27 cellular contexts compared by ENCODE assay signal in genomic region chr12:44827832-44828438, GRCh38. TPM values are rescaled to one million over a fixed set of nuclear protein-coding genes. Genes with fewer than 3 reads are reported as not detected.
A peak's percentile ranks its signal among the peaks of the same experiment; 100 is the strongest.
DNase-seq lines count a peak whose midpoint lies in the region; ATAC-seq, FAIRE-seq and TF ChIP-seq lines count a peak whose summit lies in the region.
"Had no signal": no experiment of that assay in that cellular context is flagged by ENCODE, and none has a peak within 500 bp of the region (broad histone marks: within the 10 kb centered on the region; RNA-seq: fewer than 3 reads in every experiment).

No MANE protein-coding gene starts in this region.

- in situ Hi-C loops in GM12878 (cut with MboI): no loop called here

- TF ChIP-seq RAD21 in GM12878 (IDR thresholded peaks at IDR 0.05; ENCODE audit: insufficient read depth, low read depth, low read length): no peak

- no peak overlapping the region for H2AFZ ChIP-seq in GM12878 (ENCODE audit: control insufficient read depth, low read depth, low read length)
- H2AFZ ChIP-seq: hepatocyte had no signal

- ATAC-seq in activated T-cell treated with anti-CD3 and anti-CD28 coated beads, Interleukin-2, amount 50 U/mL, for 72 hours (replicated peaks in 1 of 2): peak; percentile 93
- peak; percentile 42 for ATAC-seq in GM12878
- peak; percentile 96 for ATAC-seq in stimulated activated naive CD8-positive, alpha-beta T cell treated with anti-CD3 and anti-CD28 coated beads, Interleukin-15, amount 100 ng/mL, for 72 hours
- ATAC-seq: HepG2 had no signal

- H3K9me3 Mint-ChIP-seq in activated T-cell treated with anti-CD3 and anti-CD28 coated beads, Interleukin-2, amount 50 U/mL, for 72 hours: peaks cover 0 to 4% of the 10 kb centered on the region in 2 donors
- H3K9me3 Mint-ChIP-seq in T-helper 2 cell treated with Interferon-gamma antibody and Interleukin-4, amounts not matched to agents 5 μg/mL and 100 μg/mL, for 36 hours: no peaks in the 10 kb centered on the region
- no peaks in the 10 kb centered on the region for H3K9me3 Mint-ChIP-seq in stimulated activated naive CD8-positive, alpha-beta T cell treated with anti-CD3 and anti-CD28 coated beads, Interleukin-15, amount 100 ng/mL, for 72 hours
- H3K9me3 Mint-ChIP-seq: endodermal cell, mesothelial cell of epicardium, nephron had no signal

- DNase-seq in activated T-cell treated with anti-CD3 and anti-CD28 coated beads, Interleukin-2, amount 50 U/mL, for 72 hours: no peak
- no peak for DNase-seq in activated T-cell treated with anti-CD3 and anti-CD28 coated beads, Interleukin-2, amount 50 U/mL, for 1 hour
- DNase-seq in T-helper 2 cell treated with Interferon-gamma antibody and Interleukin-4, amounts not matched to agents 5 μg/mL and 100 μg/mL, for 36 hours (ENCODE audit: low spot score): no peak
- no peak for DNase-seq in GM12878 (ENCODE audit: low read depth, low spot score)
- DNase-seq in stimulated activated naive CD8-positive, alpha-beta T cell treated with anti-CD3 and anti-CD28 coated beads, Interleukin-15, amount 100 ng/mL, for 72 hours: no peak
- DNase-seq in NCI-H1694 treated with DMSO at 0.1 percent for 48 hours (lab: John Stamatoyannopoulos, UW): no peak
- DNase-seq in medulla oblongata (ENCODE audit: extremely low spot score): no peak
- DNase-seq: C1 segment of cervical spinal cord, colonic mucosa, DMS 273 treated with DMSO at 0.1 percent for 48 hours, endodermal cell, NCI-H1694, NCI-H526, Peyer's patch, SJCRH30, testis had no signal

- RAD21 ChIA-PET in GM12878 (lab: Charles Lee; ENCODE audit: unreplicated experiment): interaction anchor here (0.8 kb wide), 1 partner anchor 9 kb away, joined by 3 read pairs; no protein-coding TSS in a partner anchor

- no peaks in the 10 kb centered on the region for H3K79me2 ChIP-seq in GM12878 (ENCODE audit: control insufficient read depth, insufficient read depth, low read length)
- H3K79me2 ChIP-seq: hepatocyte had no signal

- peak overlapping the region; percentile 61 to 86 for H3K4me3 Mint-ChIP-seq in activated T-cell treated with anti-CD3 and anti-CD28 coated beads, Interleukin-2, amount 50 U/mL, for 72 hours
- H3K4me3 Mint-ChIP-seq in T-helper 2 cell treated with Interferon-gamma antibody and Interleukin-4, amounts not matched to agents 5 μg/mL and 100 μg/mL, for 36 hours: peak overlapping the region; percentile 69
- peak overlapping the region; percentile 60 to 82 for H3K4me3 Mint-ChIP-seq in stimulated activated naive CD8-positive, alpha-beta T cell treated with anti-CD3 and anti-CD28 coated beads, Interleukin-15, amount 100 ng/mL, for 72 hours
- H3K4me3 Mint-ChIP-seq: endodermal cell, mesothelial cell of epicardium, nephron had no signal

- no peaks in the 10 kb centered on the region for H3K27me3 ChIP-seq in GM12878 (replicated peaks in 1 of 2; ENCODE audit: control insufficient read depth in 2 of 2, insufficient read depth in 2 of 2, low read length in 1 of 2)
- H3K27me3 ChIP-seq: colonic mucosa, esophagus muscularis mucosa, hepatocyte, Peyer's patch, right atrium auricular region, SJCRH30, testis had no signal

- H3K27me3 Mint-ChIP-seq in activated T-cell treated with anti-CD3 and anti-CD28 coated beads, Interleukin-2, amount 50 U/mL, for 72 hours (ENCODE audit: low read depth): no peaks in the 10 kb centered on the region
- H3K27me3 Mint-ChIP-seq in T-helper 2 cell treated with Interferon-gamma antibody and Interleukin-4, amounts not matched to agents 5 μg/mL and 100 μg/mL, for 36 hours (ENCODE audit: low read depth): no peaks in the 10 kb centered on the region
- H3K27me3 Mint-ChIP-seq in stimulated activated naive CD8-positive, alpha-beta T cell treated with anti-CD3 and anti-CD28 coated beads, Interleukin-15, amount 100 ng/mL, for 72 hours: no peaks in the 10 kb centered on the region

- H3K9ac ChIP-seq in GM12878 (ENCODE audit: control insufficient read depth, insufficient read depth, low read length): no peak overlapping the region

- TF ChIP-seq EP300 in GM12878 (IDR thresholded peaks at IDR 0.05; ENCODE audit: borderline replicate concordance in 1 of 2, control insufficient read depth in 1 of 2, low read depth in 2 of 2, low read length in 2 of 2): no peak

- peaks cover 0 to 6% of the 10 kb centered on the region in 2 donors for H3K36me3 Mint-ChIP-seq in activated T-cell treated with anti-CD3 and anti-CD28 coated beads, Interleukin-2, amount 50 U/mL, for 72 hours (ENCODE audit: insufficient read depth in 2 of 2)
- no peaks in the 10 kb centered on the region for H3K36me3 Mint-ChIP-seq in T-helper 2 cell treated with Interferon-gamma antibody and Interleukin-4, amounts not matched to agents 5 μg/mL and 100 μg/mL, for 36 hours (ENCODE audit: low read depth)
- H3K36me3 Mint-ChIP-seq: mesothelial cell of epicardium had no signal

- no peaks in the 10 kb centered on the region for H3K4me1 ChIP-seq in GM12878 (ENCODE audit: control insufficient read depth, insufficient read depth, low read length)
- H3K4me1 ChIP-seq: colonic mucosa, esophagus muscularis mucosa, Peyer's patch, right atrium auricular region, SJCRH30, testis had no signal

- TF ChIP-seq POLR2A in GM12878 (IDR thresholded peaks at IDR 0.05; ENCODE audit: low read depth, low read length): no peak

- no peaks in the 10 kb centered on the region for H4K20me1 ChIP-seq in GM12878 (ENCODE audit: control insufficient read depth, insufficient read depth)

- intact Hi-C loops in GM12878 (cut with micrococcal nuclease; ENCODE audit: unreplicated experiment): no loop called here

- WGBS in GM12878 (ENCODE audit: insufficient coverage, insufficient replicate concordance, low lambda C conversion rate, missing lambda C conversion rate): 18% methylated on average over 3 of the region's 3 CpGs

- H3K27ac ChIP-seq in GM12878 (ENCODE audit: control insufficient read depth, insufficient read depth): no peak overlapping the region
- H3K27ac ChIP-seq: colonic mucosa, esophagus muscularis mucosa, hepatocyte, Peyer's patch, right atrium auricular region, SJCRH30, testis had no signal

- CTCF ChIA-PET in GM12878 (lab: Yijun Ruan, JAX): interaction anchor here (1.0 to 1.2 kb wide), 4 partner anchors 9 to 17 kb away, joined by 4 to 5 read pairs (median 4); no protein-coding TSS in a partner anchor

- H3K36me3 ChIP-seq in GM12878 (ENCODE audit: control insufficient read depth in 2 of 2, insufficient read depth in 2 of 2, low read length in 1 of 2): no peaks in the 10 kb centered on the region
- H3K36me3 ChIP-seq: colonic mucosa, esophagus muscularis mucosa, Peyer's patch, right atrium auricular region, SJCRH30 had no signal

- SMC1A ChIA-PET in GM12878 (lab: Charles Lee; ENCODE audit: uncharacterized antibody, unreplicated experiment): interaction anchor here (1.4 kb wide), 1 partner anchor 10 kb away, joined by 5 read pairs; no protein-coding TSS in a partner anchor

- no peak for FAIRE-seq in GM12878 (lab: Jason Lieb, UNC)
- FAIRE-seq: frontal cortex, GM19239, HepG2, urothelium cell line had no signal

- no peak overlapping the region for H3K4me2 ChIP-seq in GM12878 (ENCODE audit: control insufficient read depth, insufficient read depth)
- H3K4me2 ChIP-seq: hepatocyte had no signal

- BruUV-seq in GM12878 (replicated peaks; lab: Mats Ljungman, UMichigan): no TSS peak

- H3K4me1 Mint-ChIP-seq in activated T-cell treated with anti-CD3 and anti-CD28 coated beads, Interleukin-2, amount 50 U/mL, for 72 hours (ENCODE audit: low read depth): peaks cover 49% of the 10 kb centered on the region
- H3K4me1 Mint-ChIP-seq in T-helper 2 cell treated with Interferon-gamma antibody and Interleukin-4, amounts not matched to agents 5 μg/mL and 100 μg/mL, for 36 hours (ENCODE audit: low read depth): peaks cover 35% of the 10 kb centered on the region
- H3K4me1 Mint-ChIP-seq in stimulated activated naive CD8-positive, alpha-beta T cell treated with anti-CD3 and anti-CD28 coated beads, Interleukin-15, amount 100 ng/mL, for 72 hours: peaks cover 64% of the 10 kb centered on the region
- H3K4me1 Mint-ChIP-seq: endodermal cell, mesothelial cell of epicardium, nephron had no signal

- no peak for TF ChIP-seq CTCF in GM12878 (IDR thresholded peaks at IDR 0.05 in 2 of 3, conservative IDR thresholded peaks at IDR 0.05 in 1 of 3; ENCODE audit: control insufficient read depth in 2 of 3, extremely low read depth in 1 of 3, insufficient read depth in 1 of 3, low read depth in 3 of 3, low read length in 3 of 3)

- H3K9me3 ChIP-seq in GM12878 (replicated peaks; ENCODE audit: control insufficient read depth, insufficient read depth, low read length): no peaks in the 10 kb centered on the region
- H3K9me3 ChIP-seq: colonic mucosa, esophagus muscularis mucosa, Peyer's patch, right atrium auricular region, SJCRH30, testis had no signal

- POLR2A ChIA-PET in GM12878 (lab: Charles Lee): no interaction called here

- peak overlapping the region; percentile 96 for H3K27ac Mint-ChIP-seq in activated T-cell treated with anti-CD3 and anti-CD28 coated beads, Interleukin-2, amount 50 U/mL, for 72 hours
- peak overlapping the region; percentile 86 for H3K27ac Mint-ChIP-seq in T-helper 2 cell treated with Interferon-gamma antibody and Interleukin-4, amounts not matched to agents 5 μg/mL and 100 μg/mL, for 36 hours
- H3K27ac Mint-ChIP-seq in stimulated activated naive CD8-positive, alpha-beta T cell treated with anti-CD3 and anti-CD28 coated beads, Interleukin-15, amount 100 ng/mL, for 72 hours: peak overlapping the region; percentile 92 to 99
- H3K27ac Mint-ChIP-seq: endodermal cell, mesothelial cell of epicardium, nephron had no signal

- H3K4me3 ChIP-seq in GM12878: no peak overlapping the region
- H3K4me3 ChIP-seq: colonic mucosa, esophagus muscularis mucosa, hepatocyte, Peyer's patch, right atrium auricular region, SJCRH30, testis had no signal

RNA-seq across cellular contexts. Expression of gene NELL2, which starts 48.2 kb away (rescaled TPM):
- 10 to 100 TPM; 36.3 to 66.0 TPM for total RNA-seq in activated T-cell treated with anti-CD3 and anti-CD28 coated beads, Interleukin-2, amount 50 U/mL, for 72 hours
- 1.9 and 4.3 TPM in 2 replicates for total RNA-seq in GM12878 (2013; cell fraction: nucleolus; rRNA removed)
- total RNA-seq in GM12878 (2014; rRNA removed) (1.7 and 1.9 TPM in 2 replicates), GM12878 (2014; rRNA removed; fragmentation: Illumina TruSeq; extraction: Trizol) (0.58 and 0.88 TPM in 2 replicates), GM12878 (2021) (0.85 and 1.3 TPM in 2 replicates)
- not detected for polyA plus RNA-seq in GM12878 (2011; ENCODE audit: low read depth)
- polyA plus RNA-seq in GM12878 (2011; rRNA removed) (0.67 and 0.94 TPM in 2 replicates), GM12878 (2014; fragmentation: Illumina TruSeq; extraction: Trizol) (0.87 and 1.4 TPM in 2 replicates), GM12878 (2014; fragmentation: Nextera tagmentation; extraction: Ambion mirVana) (under 1 TPM; 0.27 to 0.56 TPM), GM12878 (2014; rRNA removed) (0.85 and 2.3 TPM in 2 replicates), GM12878 (2016; fragmentation: Nextera tagmentation; extraction: Ambion mirVana) (1 to 10 TPM in 1 of 2 experiments, under 1 TPM in 1; 0.47 to 1.1 TPM)
- 0.36 and 0.50 TPM in 2 replicates for polyA plus RNA-seq in GM12878 (2011; cell fraction: cytosol; rRNA removed)
- polyA plus RNA-seq in GM12878 (2011; cell fraction: nucleus; rRNA removed): 0.42 and 0.57 TPM in 2 replicates
- polyA plus RNA-seq in GM12878 (2012): 0.17 TPM in 1 of 2 replicates, not detected in the other
- polyA minus RNA-seq in GM12878 (2011; rRNA and poly(A)+ RNA removed): 1.2 and 2.8 TPM in 2 replicates
- polyA minus RNA-seq in GM12878 (2011; cell fraction: cytosol; rRNA and poly(A)+ RNA removed): not detected in 2 replicates
- polyA minus RNA-seq in GM12878 (2011; cell fraction: nucleus; rRNA and poly(A)+ RNA removed): 1.1 and 1.5 TPM in 2 replicates
- total RNA-seq: LHCN-M2, osteocyte had no signal
- polyA plus RNA-seq: HepG2 had no signal

Comparison
In these comparisons a context has a peak if more than half of its experiments do, and no peak if none do; other contexts are left out.
1. ATAC-seq: peak in every context shown above with its lines; median percentile 96 in stimulated activated naive CD8-positive, alpha-beta T cell treated with anti-CD3 and anti-CD28 coated beads, Interleukin-15, amount 100 ng/mL, for 72 hours; 93 in activated T-cell treated with anti-CD3 and anti-CD28 coated beads, Interleukin-2, amount 50 U/mL, for 72 hours; 42 in GM12878.
2. RNA of gene NELL2, which starts 48.2 kb away (total RNA-seq): 36.3 to 66.0 TPM in activated T-cell treated with anti-CD3 and anti-CD28 coated beads, Interleukin-2, amount 50 U/mL, for 72 hours; 0.58 to 4.3 TPM in GM12878; every median in the first group is over 4 times any median in the second.
3. Peak in every context shown above with its lines, with median percentiles within 50 percentile points of each other: H3K27ac Mint-ChIP-seq and H3K4me3 Mint-ChIP-seq.